In genomic region chr20:53900380-53900999, GRCh38 we compare ENCODE assay signal across 2 cellular contexts.
TF ChIP-seq lines count a peak whose summit lies in the region.

No MANE protein-coding gene starts in this region.

TF ChIP-seq in GM12878, 131 proteins besides CTCF, POLR2A, EP300 and RAD21 (continued from another document and continues in another):
- TF ChIP-seq ATF2 (IDR thresholded peaks at IDR 0.05; ENCODE audit: low read length) (peak; percentile 69; the same call in 1 of the 2 replicates), HDGF (IDR thresholded peaks at IDR 0.05) (no peak), RELB (IDR thresholded peaks at IDR 0.05; ENCODE audit: low read depth) (peak; percentile 48; the same call in 1 of the 2 replicates), ZNF592 (IDR thresholded peaks at IDR 0.05) (no peak), MEF2A (IDR thresholded peaks at IDR 0.05; ENCODE audit: insufficient read depth, low read depth, low read length) (peak; percentile 61; the same call in 1 of the 2 replicates), ETV6 (conservative IDR thresholded peaks at IDR 0.05 in 1 of 2, IDR thresholded peaks at IDR 0.05 in 1 of 2; ENCODE audit: borderline replicate concordance in 1 of 2, low read depth in 1 of 2) (peak in 1 of 2 experiments; percentile 18; a peak in 1 of 4 replicates), JUNB (IDR thresholded peaks at IDR 0.05) (peak; percentile 78), JUND (IDR thresholded peaks at IDR 0.05; ENCODE audit: low read depth, low read length) (no peak), SREBF1 (IDR thresholded peaks at IDR 0.05; ENCODE audit: low read length) (no peak), ASH2L (IDR thresholded peaks at IDR 0.05; ENCODE audit: borderline replicate concordance, low read depth) (no peak)
- TF ChIP-seq, protein P1, sequence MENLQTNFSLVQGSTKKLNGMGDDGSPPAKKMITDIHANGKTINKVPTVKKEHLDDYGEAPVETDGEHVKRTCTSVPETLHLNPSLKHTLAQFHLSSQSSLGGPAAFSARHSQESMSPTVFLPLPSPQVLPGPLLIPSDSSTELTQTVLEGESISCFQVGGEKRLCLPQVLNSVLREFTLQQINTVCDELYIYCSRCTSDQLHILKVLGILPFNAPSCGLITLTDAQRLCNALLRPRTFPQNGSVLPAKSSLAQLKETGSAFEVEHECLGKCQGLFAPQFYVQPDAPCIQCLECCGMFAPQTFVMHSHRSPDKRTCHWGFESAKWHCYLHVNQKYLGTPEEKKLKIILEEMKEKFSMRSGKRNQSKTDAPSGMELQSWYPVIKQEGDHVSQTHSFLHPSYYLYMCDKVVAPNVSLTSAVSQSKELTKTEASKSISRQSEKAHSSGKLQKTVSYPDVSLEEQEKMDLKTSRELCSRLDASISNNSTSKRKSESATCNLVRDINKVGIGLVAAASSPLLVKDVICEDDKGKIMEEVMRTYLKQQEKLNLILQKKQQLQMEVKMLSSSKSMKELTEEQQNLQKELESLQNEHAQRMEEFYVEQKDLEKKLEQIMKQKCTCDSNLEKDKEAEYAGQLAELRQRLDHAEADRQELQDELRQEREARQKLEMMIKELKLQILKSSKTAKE (IDR thresholded peaks at IDR 0.05; ENCODE audit: low read depth, poor library complexity, severe bottlenecking) = peak; percentile 28
- TF ChIP-seq, protein P2, sequence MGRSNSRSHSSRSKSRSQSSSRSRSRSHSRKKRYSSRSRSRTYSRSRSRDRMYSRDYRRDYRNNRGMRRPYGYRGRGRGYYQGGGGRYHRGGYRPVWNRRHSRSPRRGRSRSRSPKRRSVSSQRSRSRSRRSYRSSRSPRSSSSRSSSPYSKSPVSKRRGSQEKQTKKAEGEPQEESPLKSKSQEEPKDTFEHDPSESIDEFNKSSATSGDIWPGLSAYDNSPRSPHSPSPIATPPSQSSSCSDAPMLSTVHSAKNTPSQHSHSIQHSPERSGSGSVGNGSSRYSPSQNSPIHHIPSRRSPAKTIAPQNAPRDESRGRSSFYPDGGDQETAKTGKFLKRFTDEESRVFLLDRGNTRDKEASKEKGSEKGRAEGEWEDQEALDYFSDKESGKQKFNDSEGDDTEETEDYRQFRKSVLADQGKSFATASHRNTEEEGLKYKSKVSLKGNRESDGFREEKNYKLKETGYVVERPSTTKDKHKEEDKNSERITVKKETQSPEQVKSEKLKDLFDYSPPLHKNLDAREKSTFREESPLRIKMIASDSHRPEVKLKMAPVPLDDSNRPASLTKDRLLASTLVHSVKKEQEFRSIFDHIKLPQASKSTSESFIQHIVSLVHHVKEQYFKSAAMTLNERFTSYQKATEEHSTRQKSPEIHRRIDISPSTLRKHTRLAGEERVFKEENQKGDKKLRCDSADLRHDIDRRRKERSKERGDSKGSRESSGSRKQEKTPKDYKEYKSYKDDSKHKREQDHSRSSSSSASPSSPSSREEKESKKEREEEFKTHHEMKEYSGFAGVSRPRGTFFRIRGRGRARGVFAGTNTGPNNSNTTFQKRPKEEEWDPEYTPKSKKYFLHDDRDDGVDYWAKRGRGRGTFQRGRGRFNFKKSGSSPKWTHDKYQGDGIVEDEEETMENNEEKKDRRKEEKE (IDR thresholded peaks at IDR 0.05) = no peak

TF ChIP-seq in HepG2, 621 proteins besides CTCF, POLR2A, EP300 and RAD21 (continued from another document):
- TF ChIP-seq, protein P3, sequence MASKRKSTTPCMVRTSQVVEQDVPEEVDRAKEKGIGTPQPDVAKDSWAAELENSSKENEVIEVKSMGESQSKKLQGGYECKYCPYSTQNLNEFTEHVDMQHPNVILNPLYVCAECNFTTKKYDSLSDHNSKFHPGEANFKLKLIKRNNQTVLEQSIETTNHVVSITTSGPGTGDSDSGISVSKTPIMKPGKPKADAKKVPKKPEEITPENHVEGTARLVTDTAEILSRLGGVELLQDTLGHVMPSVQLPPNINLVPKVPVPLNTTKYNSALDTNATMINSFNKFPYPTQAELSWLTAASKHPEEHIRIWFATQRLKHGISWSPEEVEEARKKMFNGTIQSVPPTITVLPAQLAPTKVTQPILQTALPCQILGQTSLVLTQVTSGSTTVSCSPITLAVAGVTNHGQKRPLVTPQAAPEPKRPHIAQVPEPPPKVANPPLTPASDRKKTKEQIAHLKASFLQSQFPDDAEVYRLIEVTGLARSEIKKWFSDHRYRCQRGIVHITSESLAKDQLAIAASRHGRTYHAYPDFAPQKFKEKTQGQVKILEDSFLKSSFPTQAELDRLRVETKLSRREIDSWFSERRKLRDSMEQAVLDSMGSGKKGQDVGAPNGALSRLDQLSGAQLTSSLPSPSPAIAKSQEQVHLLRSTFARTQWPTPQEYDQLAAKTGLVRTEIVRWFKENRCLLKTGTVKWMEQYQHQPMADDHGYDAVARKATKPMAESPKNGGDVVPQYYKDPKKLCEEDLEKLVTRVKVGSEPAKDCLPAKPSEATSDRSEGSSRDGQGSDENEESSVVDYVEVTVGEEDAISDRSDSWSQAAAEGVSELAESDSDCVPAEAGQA (IDR thresholded peaks at IDR 0.05; ENCODE audit: low read depth) = no peak
- TF ChIP-seq, protein P3 (CRISPR knock-in tag; IDR thresholded peaks at IDR 0.05; ENCODE audit: borderline replicate concordance) = no peak
